1 cellular context compared by ENCODE assay signal in genomic region chr6:42899871-42900270, GRCh38.
TF ChIP-seq lines count a peak whose summit lies in the region.

No MANE protein-coding gene starts in this region.

TF ChIP-seq in endothelial cell of umbilical vein, 7 proteins besides CTCF, POLR2A, EP300 and RAD21:
- no peak for TF ChIP-seq MYC (IDR thresholded peaks at IDR 0.05; ENCODE audit: low read depth, low read length)
- TF ChIP-seq EZH2 (IDR thresholded peaks at IDR 0.05; ENCODE audit: borderline replicate concordance, low read depth, low read length, severe bottlenecking): no peak
- no peak for TF ChIP-seq GATA2 (IDR thresholded peaks at IDR 0.05; ENCODE audit: insufficient read depth, insufficient read length, low read depth, low read length)
- TF ChIP-seq POLR2AphosphoS5 (IDR thresholded peaks at IDR 0.05; ENCODE audit: insufficient read depth, low read depth, low read length): no peak
- TF ChIP-seq FOS (IDR thresholded peaks at IDR 0.05; ENCODE audit: borderline replicate concordance, insufficient read depth, low read length): no peak
- TF ChIP-seq, protein P1, sequence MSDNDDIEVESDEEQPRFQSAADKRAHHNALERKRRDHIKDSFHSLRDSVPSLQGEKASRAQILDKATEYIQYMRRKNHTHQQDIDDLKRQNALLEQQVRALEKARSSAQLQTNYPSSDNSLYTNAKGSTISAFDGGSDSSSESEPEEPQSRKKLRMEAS (IDR thresholded peaks at IDR 0.05; ENCODE audit: insufficient read depth, insufficient read length): no peak
- TF ChIP-seq JUN (IDR thresholded peaks at IDR 0.05; ENCODE audit: borderline replicate concordance, insufficient read depth, insufficient read length, low read depth): no peak
